Comparison of ENCODE assay signal across 8 cellular contexts in the genomic region with DNA sequence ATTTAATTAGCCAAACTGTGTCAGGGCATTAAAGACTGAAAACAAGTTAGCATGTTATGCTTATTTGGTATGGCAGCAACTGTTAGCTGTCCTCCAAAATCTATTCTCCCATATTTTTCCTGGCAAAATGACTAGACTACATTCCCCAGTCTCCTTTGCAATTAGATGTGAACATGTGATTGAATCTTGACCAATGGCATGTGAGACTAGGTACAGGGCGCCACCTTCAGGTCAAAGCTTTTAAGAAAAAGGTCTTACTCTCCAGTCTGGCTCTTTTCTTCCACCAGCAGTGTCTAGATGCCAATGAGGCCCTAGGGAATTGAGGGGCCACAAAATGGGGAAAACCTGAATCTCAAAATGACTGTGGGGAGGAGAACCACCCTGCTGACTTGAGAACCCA.
DNase-seq lines count a peak whose midpoint lies in the region; ATAC-seq, FAIRE-seq and TF ChIP-seq lines count a peak whose summit lies in the region.

No MANE protein-coding gene starts in this region.

- no peak overlapping the region for H3K4me2 ChIP-seq in A549

- TF ChIP-seq CTCF in A549 (IDR thresholded peaks at IDR 0.05) (peak; percentile 22; the same call in 1 of the 3 replicates), GM12873 (IDR thresholded peaks at IDR 0.05; ENCODE audit: insufficient read depth, low read depth, low read length, missing control alignments) (peak; percentile 52)

- POLR2A ChIA-PET in A549 (lab: Yijun Ruan, JAX), result no interaction called here

- TF ChIP-seq RAD21 in A549 (conservative IDR thresholded peaks at IDR 0.05 in 1 of 2, IDR thresholded peaks at IDR 0.05 in 1 of 2), result peak in 1 of 2 experiments; percentile 29; a peak in 2 of 5 replicates

- H3K9me3 ChIP-seq in A549, result no peaks in the 10 kb centered on the region

- H3K4me1 ChIP-seq in A549, result no peaks in the 10 kb centered on the region

- H3K4me3 ChIP-seq in A549, result no peak overlapping the region

- CTCF ChIA-PET in A549 (lab: Yijun Ruan, JAX), result interaction anchor here (1.0 kb wide), 1 partner anchor 9 kb away, joined by 3 read pairs; no protein-coding TSS in a partner anchor

- ATAC-seq in A549 (peak in 1 of 2 experiments; percentile 88; a peak in 3 of 6 replicates), HG02870 (IDR thresholded peaks at IDR 0.05; ENCODE audit: unreplicated experiment) (peak; percentile 80)

- no peak for TF ChIP-seq POLR2A in A549 (IDR thresholded peaks at IDR 0.05; ENCODE audit: low read length)

- 0% methylated on average over 1 of the region's 1 CpG for WGBS in A549 (ENCODE audit: missing lambda C conversion rate)

- no peak for TF ChIP-seq EP300 in A549 (IDR thresholded peaks at IDR 0.05)

- H3K27ac ChIP-seq in A549, result no peak overlapping the region

- DNase-seq in A549 (ENCODE audit: low read depth in 1 of 2, low spot score in 1 of 2) (peak; percentile 13 to 71), NCI-H2171 treated with DMSO at 0.1 percent for 48 hours (lab: John Stamatoyannopoulos, UW) (peak; percentile 47), ecto neural progenitor cell (ENCODE audit: low spot score) (peak; percentile 54), globus pallidus (ENCODE audit: low spot score) (no peak), putamen (ENCODE audit: low spot score) (no peak)
- DNase-seq in activated effector memory CD4-positive, alpha-beta T cell treated with Interleukin-2 at 50 U/mL for 16 hours, result no peak

- FAIRE-seq in A549 (lab: Jason Lieb, UNC), result no peak

TF ChIP-seq in A549, 52 proteins besides CTCF, POLR2A, EP300 and RAD21:
- TF ChIP-seq, protein P1, sequence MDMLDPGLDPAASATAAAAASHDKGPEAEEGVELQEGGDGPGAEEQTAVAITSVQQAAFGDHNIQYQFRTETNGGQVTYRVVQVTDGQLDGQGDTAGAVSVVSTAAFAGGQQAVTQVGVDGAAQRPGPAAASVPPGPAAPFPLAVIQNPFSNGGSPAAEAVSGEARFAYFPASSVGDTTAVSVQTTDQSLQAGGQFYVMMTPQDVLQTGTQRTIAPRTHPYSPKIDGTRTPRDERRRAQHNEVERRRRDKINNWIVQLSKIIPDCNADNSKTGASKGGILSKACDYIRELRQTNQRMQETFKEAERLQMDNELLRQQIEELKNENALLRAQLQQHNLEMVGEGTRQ (IDR thresholded peaks at IDR 0.05), result peak; percentile 55
- TF ChIP-seq ZSCAN20 (CRISPR knock-in tag; IDR thresholded peaks at IDR 0.05), result no peak

Comparison
In these comparisons a context has a peak if more than half of its experiments do, and no peak if none do; other contexts are left out.
1. DNase-seq: peak in A549 (2 of 2), NCI-H2171 treated with DMSO at 0.1 percent for 48 hours (single experiment) and ecto neural progenitor cell (single experiment); none in globus pallidus (single experiment), activated effector memory CD4-positive, alpha-beta T cell treated with Interleukin-2 at 50 U/mL for 16 hours (single experiment) and putamen (single experiment).